Comparison of ENCODE assay signal across 1 cellular context in genomic region chr2:46315103-46315890, GRCh38.
TF ChIP-seq lines count a peak whose summit lies in the region.

No MANE protein-coding gene starts in this region.

TF ChIP-seq in GM23338, 12 proteins besides CTCF, POLR2A, EP300 and RAD21 (continued from another document):
- TF ChIP-seq, protein P1, sequence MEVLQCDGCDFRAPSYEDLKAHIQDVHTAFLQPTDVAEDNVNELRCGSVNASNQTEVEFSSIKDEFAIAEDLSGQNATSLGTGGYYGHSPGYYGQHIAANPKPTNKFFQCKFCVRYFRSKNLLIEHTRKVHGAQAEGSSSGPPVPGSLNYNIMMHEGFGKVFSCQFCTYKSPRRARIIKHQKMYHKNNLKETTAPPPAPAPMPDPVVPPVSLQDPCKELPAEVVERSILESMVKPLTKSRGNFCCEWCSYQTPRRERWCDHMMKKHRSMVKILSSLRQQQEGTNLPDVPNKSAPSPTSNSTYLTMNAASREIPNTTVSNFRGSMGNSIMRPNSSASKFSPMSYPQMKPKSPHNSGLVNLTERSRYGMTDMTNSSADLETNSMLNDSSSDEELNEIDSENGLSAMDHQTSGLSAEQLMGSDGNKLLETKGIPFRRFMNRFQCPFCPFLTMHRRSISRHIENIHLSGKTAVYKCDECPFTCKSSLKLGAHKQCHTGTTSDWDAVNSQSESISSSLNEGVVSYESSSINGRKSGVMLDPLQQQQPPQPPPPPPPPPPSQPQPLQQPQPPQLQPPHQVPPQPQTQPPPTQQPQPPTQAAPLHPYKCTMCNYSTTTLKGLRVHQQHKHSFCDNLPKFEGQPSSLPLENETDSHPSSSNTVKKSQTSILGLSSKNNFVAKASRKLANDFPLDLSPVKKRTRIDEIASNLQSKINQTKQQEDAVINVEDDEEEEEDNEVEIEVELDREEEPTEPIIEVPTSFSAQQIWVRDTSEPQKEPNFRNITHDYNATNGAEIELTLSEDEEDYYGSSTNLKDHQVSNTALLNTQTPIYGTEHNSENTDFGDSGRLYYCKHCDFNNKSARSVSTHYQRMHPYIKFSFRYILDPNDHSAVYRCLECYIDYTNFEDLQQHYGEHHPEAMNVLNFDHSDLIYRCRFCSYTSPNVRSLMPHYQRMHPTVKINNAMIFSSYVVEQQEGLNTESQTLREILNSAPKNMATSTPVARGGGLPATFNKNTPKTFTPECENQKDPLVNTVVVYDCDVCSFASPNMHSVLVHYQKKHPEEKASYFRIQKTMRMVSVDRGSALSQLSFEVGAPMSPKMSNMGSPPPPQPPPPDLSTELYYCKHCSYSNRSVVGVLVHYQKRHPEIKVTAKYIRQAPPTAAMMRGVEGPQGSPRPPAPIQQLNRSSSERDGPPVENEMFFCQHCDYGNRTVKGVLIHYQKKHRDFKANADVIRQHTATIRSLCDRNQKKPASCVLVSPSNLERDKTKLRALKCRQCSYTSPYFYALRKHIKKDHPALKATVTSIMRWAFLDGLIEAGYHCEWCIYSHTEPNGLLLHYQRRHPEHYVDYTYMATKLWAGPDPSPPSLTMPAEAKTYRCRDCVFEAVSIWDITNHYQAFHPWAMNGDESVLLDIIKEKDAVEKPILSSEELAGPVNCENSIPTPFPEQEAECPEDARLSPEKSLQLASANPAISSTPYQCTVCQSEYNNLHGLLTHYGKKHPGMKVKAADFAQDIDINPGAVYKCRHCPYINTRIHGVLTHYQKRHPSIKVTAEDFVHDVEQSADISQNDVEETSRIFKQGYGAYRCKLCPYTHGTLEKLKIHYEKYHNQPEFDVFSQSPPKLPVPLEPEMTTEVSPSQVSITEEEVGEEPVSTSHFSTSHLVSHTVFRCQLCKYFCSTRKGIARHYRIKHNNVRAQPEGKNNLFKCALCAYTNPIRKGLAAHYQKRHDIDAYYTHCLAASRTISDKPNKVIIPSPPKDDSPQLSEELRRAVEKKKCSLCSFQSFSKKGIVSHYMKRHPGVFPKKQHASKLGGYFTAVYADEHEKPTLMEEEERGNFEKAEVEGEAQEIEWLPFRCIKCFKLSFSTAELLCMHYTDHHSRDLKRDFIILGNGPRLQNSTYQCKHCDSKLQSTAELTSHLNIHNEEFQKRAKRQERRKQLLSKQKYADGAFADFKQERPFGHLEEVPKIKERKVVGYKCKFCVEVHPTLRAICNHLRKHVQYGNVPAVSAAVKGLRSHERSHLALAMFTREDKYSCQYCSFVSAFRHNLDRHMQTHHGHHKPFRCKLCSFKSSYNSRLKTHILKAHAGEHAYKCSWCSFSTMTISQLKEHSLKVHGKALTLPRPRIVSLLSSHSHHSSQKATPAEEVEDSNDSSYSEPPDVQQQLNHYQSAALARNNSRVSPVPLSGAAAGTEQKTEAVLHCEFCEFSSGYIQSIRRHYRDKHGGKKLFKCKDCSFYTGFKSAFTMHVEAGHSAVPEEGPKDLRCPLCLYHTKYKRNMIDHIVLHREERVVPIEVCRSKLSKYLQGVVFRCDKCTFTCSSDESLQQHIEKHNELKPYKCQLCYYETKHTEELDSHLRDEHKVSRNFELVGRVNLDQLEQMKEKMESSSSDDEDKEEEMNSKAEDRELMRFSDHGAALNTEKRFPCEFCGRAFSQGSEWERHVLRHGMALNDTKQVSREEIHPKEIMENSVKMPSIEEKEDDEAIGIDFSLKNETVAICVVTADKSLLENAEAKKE (CRISPR knock-in tag; IDR thresholded peaks at IDR 0.05): no peak
- TF ChIP-seq POLR2AphosphoS5 (IDR thresholded peaks at IDR 0.05; ENCODE audit: low read depth): no peak
- no peak for TF ChIP-seq REST (IDR thresholded peaks at IDR 0.05; ENCODE audit: unreplicated experiment)
